ENCODE assay signal across 8 cellular contexts in the genomic region with DNA sequence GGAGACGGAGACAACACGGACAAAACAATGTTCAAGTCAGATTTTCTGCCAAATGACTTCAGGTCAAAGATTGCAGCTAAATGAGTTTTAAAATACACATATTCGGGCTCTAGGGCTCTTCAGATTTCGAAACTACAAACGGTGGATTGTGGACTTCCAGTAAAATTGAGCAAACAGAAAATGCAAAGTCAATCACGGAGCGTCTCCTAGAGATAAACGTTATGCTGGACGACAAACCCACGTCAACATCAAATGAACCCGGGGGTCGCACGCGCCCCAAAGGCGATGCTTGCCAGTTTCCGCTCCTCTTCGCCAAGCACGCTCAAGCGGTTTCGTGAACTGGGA. TPM values are rescaled to one million over a fixed set of nuclear protein-coding genes. Genes with fewer than 3 reads are reported as not detected.
DNase-seq lines count a peak whose midpoint lies in the region; ATAC-seq, FAIRE-seq and TF ChIP-seq lines count a peak whose summit lies in the region.

No MANE protein-coding gene starts in this region.

- peak overlapping the region; percentile 47; the same call in 1 of the 2 replicates for H3K56ac ChIP-seq in IMR-90 (ENCODE audit: extremely low read depth, insufficient read depth, low read length)

- no peaks in the 10 kb centered on the region for H3K4me1 ChIP-seq in IMR-90 (ENCODE audit: control insufficient read depth, insufficient read depth, low read length)
- H3K4me1 ChIP-seq in K562 (replicated peaks in 1 of 2; ENCODE audit: control insufficient read depth in 2 of 2, insufficient read depth in 2 of 2, low read length in 2 of 2): peaks cover 10 to 14% of the 10 kb centered on the region in 2 experiments; a peak in 4 of 5 replicates
- H3K4me1 ChIP-seq in left lung: peaks cover 10 to 27% of the 10 kb centered on the region in 2 donors
- H3K4me1 ChIP-seq in tibial artery: peaks cover 0 to 38% (median 24%) of the 10 kb centered on the region in 4 donors

- no peak for TF ChIP-seq RAD21 in IMR-90 (IDR thresholded peaks at IDR 0.05; ENCODE audit: low read length)
- no peak for TF ChIP-seq RAD21 in K562 (CRISPR knock-in tag; conservative IDR thresholded peaks at IDR 0.05 in 1 of 2, IDR thresholded peaks at IDR 0.05 in 1 of 2)

- H3K9me1 ChIP-seq in IMR-90 (ENCODE audit: insufficient read depth, low read length): peaks cover 6% of the 10 kb centered on the region; the same call in 1 of the 2 replicates
- H3K9me1 ChIP-seq in K562 (ENCODE audit: control insufficient read depth, insufficient read depth, low read length): no peaks in the 10 kb centered on the region

- H4K8ac ChIP-seq in IMR-90 (ENCODE audit: low read depth in 2 of 2, low read length in 2 of 2): peak overlapping the region; percentile 89 to 98

- no peaks in the 10 kb centered on the region for H3K9me3 ChIP-seq in IMR-90 (ENCODE audit: control insufficient read depth, insufficient read depth, low read length)
- H3K9me3 ChIP-seq in K562 (replicated peaks; ENCODE audit: control insufficient read depth, insufficient read depth, low read depth, low read length): no peaks in the 10 kb centered on the region
- H3K9me3 ChIP-seq in left lung: no peaks in the 10 kb centered on the region
- H3K9me3 ChIP-seq in tibial artery: no peaks in the 10 kb centered on the region

- DNase-seq in IMR-90 (peak; percentile 17), K562 (ENCODE audit: extremely low read depth in 1 of 4, low spot score in 3 of 4) (no peak), left lung (no peak), tibial artery (no peak), HUDEP-2 (lab: John Stamatoyannopoulos, UW; ENCODE audit: unreplicated experiment in 76 of 76) (no peak), NK-92 (lab: John Stamatoyannopoulos, UW; ENCODE audit: unreplicated experiment) (no peak), D721Med (ENCODE audit: insufficient read length, low spot score) (no peak)

- H2BK15ac ChIP-seq in IMR-90 (ENCODE audit: low read depth, low read length): no peak overlapping the region

- H3K27ac ChIP-seq in IMR-90 (ENCODE audit: insufficient read depth, low read length) (peak overlapping the region; percentile 99), K562 (ENCODE audit: extremely low read depth, low read depth, low read length) (peak overlapping the region; percentile 98), left lung (peak overlapping the region; percentile 94 to 95), tibial artery (peak overlapping the region; percentile 83 to 93)

- H3K4me2 ChIP-seq in IMR-90 (ENCODE audit: low read depth, low read length): peak overlapping the region; percentile 26; the same call in 1 of the 2 replicates
- peak overlapping the region; percentile 99 for H3K4me2 ChIP-seq in K562 (ENCODE audit: insufficient read depth, low read length)

- H2BK5ac ChIP-seq in IMR-90 (ENCODE audit: low read depth, low read length, poor library complexity, severe bottlenecking): peak overlapping the region; percentile 100

- CTCF ChIA-PET in IMR-90 (lab: Yijun Ruan, JAX) (interaction anchor here (1.1 kb wide), 1 partner anchor 21 kb away, joined by 3 read pairs; no protein-coding TSS in a partner anchor), K562 (lab: Yijun Ruan, JAX; ENCODE audit: low intra/inter-chr PET ratio) (no interaction called here)

- H2BK120ac ChIP-seq in IMR-90 (ENCODE audit: low read depth, low read length): 0 out of 2 replicates have a peak overlapping the region, but pooled peaks have one; percentile 13

- BruUV-seq in IMR-90 (replicated peaks; lab: Mats Ljungman, UMichigan) (no TSS peak), K562 (replicated peaks; lab: Mats Ljungman, UMichigan) (no TSS peak)

- FAIRE-seq in K562 (lab: Jason Lieb, UNC): no peak
- FAIRE-seq in D721Med (lab: Jason Lieb, UNC): no peak

- ATAC-seq in IMR-90 (ENCODE audit: low read depth) (no peak; the same call in 1 of the 2 replicates), K562 (no peak), left lung (peak; percentile 51)

- dilution Hi-C loops in IMR-90 (cut with HindIII; ENCODE audit: low sequenced_read_pairs, unreplicated experiment): no loop called here

- H4K20me1 ChIP-seq in IMR-90 (ENCODE audit: insufficient read depth, low read length) (peaks cover 8% of the 10 kb centered on the region; the same call in 1 of the 2 replicates), K562 (replicated peaks; ENCODE audit: control insufficient read depth, insufficient read depth, low read length) (0 out of 2 replicates have a peak, but pooled peaks cover 4% of the 10 kb centered on the region)

- H3K4ac ChIP-seq in IMR-90 (ENCODE audit: low read depth, low read length): peak overlapping the region; percentile 97

- H3K23ac ChIP-seq in IMR-90 (ENCODE audit: low read depth, low read length): peak overlapping the region; percentile 85

- intact Hi-C loops in IMR-90 (cut with micrococcal nuclease) (loop anchor here (5.0 kb wide), 2 partner anchors 46 to 226 kb away; a partner anchor contains a TSS), K562 (cut with micrococcal nuclease) (loop anchor here (5.0 kb wide), 1 partner anchor 46 kb away; a partner anchor contains a TSS), left lung (cut with DNase I) (no loop called here), tibial artery (cut with DNase I; ENCODE audit: low total_unique reads) (loop anchor here (5.0 kb wide), 1 partner anchor 36 kb away; a partner anchor contains a TSS)

- H3K36me3 ChIP-seq in IMR-90 (ENCODE audit: control insufficient read depth, insufficient read depth, low read length) (peaks cover 1% of the 10 kb centered on the region), K562 (ENCODE audit: control insufficient read depth, insufficient read depth, low read length) (peaks cover 42% of the 10 kb centered on the region), left lung (peaks cover 0 to 10% of the 10 kb centered on the region in 2 donors), tibial artery (peaks cover 0 to 9% (median 0%) of the 10 kb centered on the region in 3 donors)

- H3K79me2 ChIP-seq in K562 (ENCODE audit: control insufficient read depth, insufficient read depth, low read length): peaks cover 50% of the 10 kb centered on the region

- TF ChIP-seq CTCF in IMR-90 (conservative IDR thresholded peaks at IDR 0.05; ENCODE audit: low read depth, low read length) (no peak), K562 (IDR thresholded peaks at IDR 0.05 in 2 of 3, conservative IDR thresholded peaks at IDR 0.05 in 1 of 3; ENCODE audit: insufficient read depth in 2 of 3, low read depth in 1 of 3, low read length in 3 of 3) (no peak), left lung (IDR thresholded peaks at IDR 0.05) (no peak), tibial artery (IDR thresholded peaks at IDR 0.05) (no peak), D721Med (IDR thresholded peaks at IDR 0.05; ENCODE audit: insufficient read depth, missing control alignments) (no peak)

- POLR2A ChIA-PET in IMR-90 (lab: Charles Lee; ENCODE audit: unreplicated experiment) (no interaction called here), K562 (lab: Yijun Ruan, JAX) (interaction anchor here (0.7 to 0.9 kb wide), 5 partner anchors 10 to 76 kb away, joined by 3 to 5 read pairs (median 3); no protein-coding TSS in a partner anchor)

- in situ Hi-C loops in IMR-90 (cut with MboI; ENCODE audit: low sequenced_read_pairs) (no loop called here), K562 (cut with MboI) (no loop called here)

- H3K4me3 ChIP-seq in GM08714 (ENCODE audit: low read length) (peak overlapping the region; percentile 95), IMR-90 (ENCODE audit: insufficient read depth, low read depth, low read length) (peak overlapping the region; percentile 91), K562 (peak overlapping the region; percentile 98), left lung (peak overlapping the region; percentile 76 to 95), tibial artery (peak overlapping the region; percentile 79 to 88)

- H3K27me3 ChIP-seq in IMR-90 (ENCODE audit: control insufficient read depth, insufficient read depth, low read length): no peaks in the 10 kb centered on the region
- no peaks in the 10 kb centered on the region for H3K27me3 ChIP-seq in K562 (ENCODE audit: control insufficient read depth in 2 of 2, insufficient read depth in 2 of 2, low read length in 2 of 2)
- H3K27me3 ChIP-seq in left lung: no peaks in the 10 kb centered on the region
- no peaks in the 10 kb centered on the region for H3K27me3 ChIP-seq in tibial artery

- peak overlapping the region; percentile 76 for H3K14ac ChIP-seq in IMR-90 (replicated peaks; ENCODE audit: low read depth, low read length)

- peak overlapping the region; percentile 99 for H2AFZ ChIP-seq in IMR-90 (replicated peaks; ENCODE audit: low read length, poor library complexity)
- H2AFZ ChIP-seq in K562 (ENCODE audit: low read depth, low read length): peak overlapping the region; percentile 98

- peak overlapping the region; percentile 10; the same call in 1 of the 2 replicates for H3K18ac ChIP-seq in IMR-90 (ENCODE audit: low read depth, low read length)

- H4K5ac ChIP-seq in IMR-90 (ENCODE audit: low read depth, low read length): peak overlapping the region; percentile 89

- TF ChIP-seq EP300 in K562 (IDR thresholded peaks at IDR 0.05; ENCODE audit: low read length): no peak

- H3K79me1 ChIP-seq in IMR-90 (ENCODE audit: low read depth in 1 of 2, low read length in 2 of 2): peaks cover 11 to 30% of the 10 kb centered on the region in 2 experiments

- no peak overlapping the region for H2BK20ac ChIP-seq in IMR-90 (ENCODE audit: low read depth, low read length)

- H2AK5ac ChIP-seq in IMR-90 (ENCODE audit: low read depth, low read length): peak overlapping the region; percentile 77

- peak overlapping the region; percentile 4 for H2AK9ac ChIP-seq in IMR-90 (replicated peaks; ENCODE audit: low read depth, low read length, poor library complexity)

- H3K9ac ChIP-seq in IMR-90 (ENCODE audit: low read depth, low read length) (peak overlapping the region; percentile 98), K562 (ENCODE audit: insufficient read depth in 1 of 2, low read depth in 2 of 2, low read length in 2 of 2) (peak overlapping the region; percentile 95 to 100)

- 0% methylated on average over 10 of the region's 20 CpGs; no CpG with 5 or more reads in 1 of the 2 experiments for WGBS in IMR-90 (ENCODE audit: extremely low coverage in 2 of 2, insufficient read length in 1 of 2), 2 experiments
- 0% methylated on average over 13 of the region's 20 CpGs for WGBS in K562 (ENCODE audit: insufficient coverage, low coverage, missing lambda C conversion rate)

- no peak for TF ChIP-seq POLR2A in IMR-90 (IDR thresholded peaks at IDR 0.05; ENCODE audit: low read depth, low read length)
- TF ChIP-seq POLR2A in K562 (conservative IDR thresholded peaks at IDR 0.05): no peak

- H4K91ac ChIP-seq in IMR-90 (ENCODE audit: insufficient read depth, low read depth, low read length): peak overlapping the region; percentile 47; the same call in 1 of the 2 replicates

RNA-seq across cellular contexts. Expression of a gene that starts 0.5 kb away (rescaled TPM):
- 27.6 and 35.8 TPM in 2 replicates for total RNA-seq in IMR-90 (2012; rRNA removed)
- 42.5 and 44.1 TPM in 2 replicates for polyA plus RNA-seq in IMR-90 (2012; rRNA removed)
- polyA plus RNA-seq in IMR-90 (2012; cell fraction: cytosol; rRNA removed): 24.9 and 28.4 TPM in 2 replicates
- polyA plus RNA-seq in IMR-90 (2012; cell fraction: nucleus; rRNA removed; ENCODE audit: low replicate concordance): 49.4 and 110 TPM in 2 replicates
- 66.4 and 131 TPM in 2 replicates for total RNA-seq in K562 (2011; cell fraction: chromatin; rRNA removed; ENCODE audit: low replicate concordance)
- 51.5 and 69.3 TPM in 2 replicates for total RNA-seq in K562 (2011; cell fraction: nucleolus; rRNA removed)
- 82.0 and 106 TPM in 2 replicates for total RNA-seq in K562 (2011; cell fraction: nucleoplasm; rRNA removed)
- total RNA-seq in K562 (2014; rRNA removed): 147 and 148 TPM in 2 replicates
- 110 and 115 TPM in 2 replicates for total RNA-seq in K562 (2014; rRNA removed; fragmentation: Illumina TruSeq; extraction: Trizol)
- 121 and 129 TPM in 2 replicates for total RNA-seq in K562 (2015; rRNA removed; fragmentation: Illumina TruSeq; extraction: Trizol)
- total RNA-seq in K562 (2021): 90.7 and 92.1 TPM in 2 replicates
- 87.7 and 115 TPM in 2 replicates for polyA plus RNA-seq in K562 (2011; rRNA removed)
- 69.2 and 80.0 TPM in 2 replicates for polyA plus RNA-seq in K562 (2011; cell fraction: cytosol; rRNA removed)
- polyA plus RNA-seq in K562 (2011; cell fraction: nucleus; rRNA removed): 109 and 150 TPM in 2 replicates
- polyA plus RNA-seq in K562 (2012): 70.1 and 91.3 TPM in 2 replicates
- 113 and 150 TPM in 2 replicates for polyA plus RNA-seq in K562 (2014; fragmentation: Illumina TruSeq; extraction: Trizol)
- polyA plus RNA-seq in K562 (2014; fragmentation: Nextera tagmentation; extraction: Ambion mirVana): 100 to 1,000 TPM in 1 of 2 experiments, 10 to 100 TPM in 1; 85.0 to 118 TPM
- polyA plus RNA-seq in K562 (2014; rRNA removed): 162 and 170 TPM in 2 replicates
- polyA minus RNA-seq in K562 (2011; rRNA and poly(A)+ RNA removed): 71.8 and 80.3 TPM in 2 replicates
- polyA minus RNA-seq in K562 (2011; cell fraction: cytosol; rRNA and poly(A)+ RNA removed): 32.1 and 35.6 TPM in 2 replicates
- 47.5 and 52.8 TPM in 2 replicates for polyA minus RNA-seq in K562 (2011; cell fraction: nucleus; rRNA and poly(A)+ RNA removed)
- total RNA-seq in left lung: 10 to 100 TPM; 46.7 to 50.5 TPM

RNA-seq across cellular contexts. Expression of a gene that starts 38.5 kb away (rescaled TPM):
- total RNA-seq in IMR-90 (2012; rRNA removed): 6.5 and 7.2 TPM in 2 replicates
- 4.4 and 5.3 TPM in 2 replicates for polyA plus RNA-seq in IMR-90 (2012; rRNA removed)
- 0.96 and 1.4 TPM in 2 replicates for polyA plus RNA-seq in IMR-90 (2012; cell fraction: cytosol; rRNA removed)
- polyA plus RNA-seq in IMR-90 (2012; cell fraction: nucleus; rRNA removed; ENCODE audit: low replicate concordance): 6.5 and 29.3 TPM in 2 replicates
- total RNA-seq in K562 (2011; cell fraction: chromatin; rRNA removed; ENCODE audit: low replicate concordance): 29.4 and 53.1 TPM in 2 replicates
- total RNA-seq in K562 (2011; cell fraction: nucleolus; rRNA removed): 26.8 and 30.5 TPM in 2 replicates
- total RNA-seq in K562 (2011; cell fraction: nucleoplasm; rRNA removed): 35.5 and 54.2 TPM in 2 replicates
- 7.5 and 8.7 TPM in 2 replicates for total RNA-seq in K562 (2014; rRNA removed)
- total RNA-seq in K562 (2014; rRNA removed; fragmentation: Illumina TruSeq; extraction: Trizol): 11.2 and 11.9 TPM in 2 replicates
- total RNA-seq in K562 (2015; rRNA removed; fragmentation: Illumina TruSeq; extraction: Trizol): 11.2 and 11.4 TPM in 2 replicates
- total RNA-seq in K562 (2021): 13.8 and 15.5 TPM in 2 replicates
- polyA plus RNA-seq in K562 (2011; rRNA removed): 17.7 and 21.9 TPM in 2 replicates
- polyA plus RNA-seq in K562 (2011; cell fraction: cytosol; rRNA removed): 6.3 and 9.8 TPM in 2 replicates
- polyA plus RNA-seq in K562 (2011; cell fraction: nucleus; rRNA removed): 37.4 and 38.9 TPM in 2 replicates
- 9.6 and 13.4 TPM in 2 replicates for polyA plus RNA-seq in K562 (2012)
- 11.2 and 11.7 TPM in 2 replicates for polyA plus RNA-seq in K562 (2014; fragmentation: Illumina TruSeq; extraction: Trizol)
- 10 to 100 TPM; 10.0 to 11.0 TPM for polyA plus RNA-seq in K562 (2014; fragmentation: Nextera tagmentation; extraction: Ambion mirVana)
- polyA plus RNA-seq in K562 (2014; rRNA removed): 13.0 and 14.7 TPM in 2 replicates
- polyA minus RNA-seq in K562 (2011; rRNA and poly(A)+ RNA removed): 13.8 and 19.2 TPM in 2 replicates
- 7.1 and 7.4 TPM in 2 replicates for polyA minus RNA-seq in K562 (2011; cell fraction: cytosol; rRNA and poly(A)+ RNA removed)
- 19.9 and 33.3 TPM in 2 replicates for polyA minus RNA-seq in K562 (2011; cell fraction: nucleus; rRNA and poly(A)+ RNA removed)
- total RNA-seq in left lung: 10 to 100 TPM; 12.9 to 15.6 TPM

RNA-seq across cellular contexts. Expression of a gene that starts 44.5 kb away (rescaled TPM):
- total RNA-seq in IMR-90 (2012; rRNA removed): 7.3 and 7.8 TPM in 2 replicates
- 1.3 and 2.7 TPM in 2 replicates for polyA plus RNA-seq in IMR-90 (2012; rRNA removed)
- 0.75 and 1.4 TPM in 2 replicates for polyA plus RNA-seq in IMR-90 (2012; cell fraction: cytosol; rRNA removed)
- 1.5 and 2.9 TPM in 2 replicates for polyA plus RNA-seq in IMR-90 (2012; cell fraction: nucleus; rRNA removed; ENCODE audit: low replicate concordance)
- total RNA-seq in K562 (2011; cell fraction: chromatin; rRNA removed; ENCODE audit: low replicate concordance): 4.1 and 7.4 TPM in 2 replicates
- total RNA-seq in K562 (2011; cell fraction: nucleolus; rRNA removed): 3.7 and 5.2 TPM in 2 replicates
- total RNA-seq in K562 (2011; cell fraction: nucleoplasm; rRNA removed): 4.3 and 4.4 TPM in 2 replicates
- 2.3 and 2.9 TPM in 2 replicates for total RNA-seq in K562 (2014; rRNA removed)
- 3.2 and 3.9 TPM in 2 replicates for total RNA-seq in K562 (2014; rRNA removed; fragmentation: Illumina TruSeq; extraction: Trizol)
- 3.4 and 4.5 TPM in 2 replicates for total RNA-seq in K562 (2015; rRNA removed; fragmentation: Illumina TruSeq; extraction: Trizol)
- 2.2 and 2.5 TPM in 2 replicates for total RNA-seq in K562 (2021)
- 3.6 and 3.9 TPM in 2 replicates for polyA plus RNA-seq in K562 (2011; rRNA removed)
- polyA plus RNA-seq in K562 (2011; cell fraction: cytosol; rRNA removed): 2.0 and 2.7 TPM in 2 replicates
- polyA plus RNA-seq in K562 (2011; cell fraction: nucleus; rRNA removed): 2.9 and 3.7 TPM in 2 replicates
- 1.6 and 1.9 TPM in 2 replicates for polyA plus RNA-seq in K562 (2012)
- polyA plus RNA-seq in K562 (2014; fragmentation: Illumina TruSeq; extraction: Trizol): 2.8 and 3.4 TPM in 2 replicates
- polyA plus RNA-seq in K562 (2014; fragmentation: Nextera tagmentation; extraction: Ambion mirVana): 1 to 10 TPM; 3.3 to 4.2 TPM
- 1.6 and 2.0 TPM in 2 replicates for polyA plus RNA-seq in K562 (2014; rRNA removed)
- polyA minus RNA-seq in K562 (2011; rRNA and poly(A)+ RNA removed): 6.2 and 8.0 TPM in 2 replicates
- 2.6 and 2.8 TPM in 2 replicates for polyA minus RNA-seq in K562 (2011; cell fraction: cytosol; rRNA and poly(A)+ RNA removed)
- polyA minus RNA-seq in K562 (2011; cell fraction: nucleus; rRNA and poly(A)+ RNA removed): 2.7 and 3.1 TPM in 2 replicates
- total RNA-seq in left lung: 1 to 10 TPM; 4.1 to 4.9 TPM

Comparison
In these comparisons a context has a peak if more than half of its experiments do, and no peak if none do; other contexts are left out.
1. intact Hi-C loops: an anchor here in IMR-90 (5.0 kb wide), K562 (5.0 kb wide) and tibial artery (5.0 kb wide); none called in left lung.